In genomic region chr10:68598978-68599753, GRCh38 we compare ENCODE assay signal across 9 cellular contexts. TPM values are rescaled to one million over a fixed set of nuclear protein-coding genes. Genes with fewer than 3 reads are reported as not detected.
DNase-seq lines count a peak whose midpoint lies in the region; ATAC-seq and TF ChIP-seq lines count a peak whose summit lies in the region.
"Had no signal": no experiment of that assay in that cellular context is flagged by ENCODE, and none has a peak within 500 bp of the region (broad histone marks: within the 10 kb centered on the region; RNA-seq: fewer than 3 reads in every experiment).

No MANE protein-coding gene starts in this region.

- peaks cover 22% of the 10 kb centered on the region for H3K36me3 ChIP-seq in mesodermal cell (ENCODE audit: control insufficient read depth, insufficient read depth, low read length)
- H3K36me3 ChIP-seq in vagina: no peaks in the 10 kb centered on the region

- 65 to 67% methylated on average over 21 of the region's 23 CpGs for WGBS in mesodermal cell (ENCODE audit: insufficient coverage in 2 of 2), 2 experiments

- no peaks in the 10 kb centered on the region for H3K27me3 ChIP-seq in vagina

- H3K9me3 ChIP-seq in mesodermal cell (ENCODE audit: control insufficient read depth, low read length) (no peaks in the 10 kb centered on the region), vagina (no peaks in the 10 kb centered on the region)

- H3K4me3 Mint-ChIP-seq in effector memory CD8-positive, alpha-beta T cell: peak overlapping the region; percentile 28 to 87

- H3K27me3 Mint-ChIP-seq in effector memory CD8-positive, alpha-beta T cell: no peaks in the 10 kb centered on the region

- peaks cover 8% of the 10 kb centered on the region for H3K36me3 Mint-ChIP-seq in effector memory CD8-positive, alpha-beta T cell (ENCODE audit: insufficient read depth)

- DNase-seq in GM03348 (ENCODE audit: low spot score) (peak; percentile 62), NCI-H510A (lab: John Stamatoyannopoulos, UW) (peak; percentile 48), vagina (ENCODE audit: extremely low spot score in 2 of 2) (no peak), COLO829 (ENCODE audit: low spot score) (no peak)
- no peak for DNase-seq in effector memory CD8-positive, alpha-beta T cell

- no peak for ATAC-seq in effector memory CD8-positive, alpha-beta T cell (replicated peaks)
- no peak for ATAC-seq in GM21447 (IDR thresholded peaks at IDR 0.05; ENCODE audit: unreplicated experiment)
- ATAC-seq in GM19455 (IDR thresholded peaks at IDR 0.05; ENCODE audit: unreplicated experiment): no peak

- no peaks in the 10 kb centered on the region for H3K9me3 Mint-ChIP-seq in effector memory CD8-positive, alpha-beta T cell
- H3K9me3 Mint-ChIP-seq: T-helper 1 cell treated with Interleukin-12 subunit alpha and Interleukin-12 subunit beta and Interleukin-4 antibody, amounts not matched to agents 30 μg/mL and 1 μg/mL, for 36 hours had no signal

- H3K4me1 Mint-ChIP-seq in effector memory CD8-positive, alpha-beta T cell (ENCODE audit: low read depth in 2 of 2): peaks cover 21 to 40% of the 10 kb centered on the region in 2 donors

- peak overlapping the region; percentile 91 to 93 for H3K27ac Mint-ChIP-seq in effector memory CD8-positive, alpha-beta T cell

- H3K4me3 ChIP-seq in mesodermal cell (ENCODE audit: extremely low read depth, insufficient read depth, low read length, poor library complexity, severe bottlenecking) (no peak overlapping the region), vagina (peak overlapping the region in 1 of 2 donors; percentile 47)

- no peak for TF ChIP-seq POLR2A in vagina (IDR thresholded peaks at IDR 0.05)

- intact Hi-C loops in vagina (cut with DNase I): no loop called here

- TF ChIP-seq CTCF in vagina (IDR thresholded peaks at IDR 0.05): no peak

- H3K4me1 ChIP-seq in mesodermal cell (ENCODE audit: control insufficient read depth, insufficient read depth, low read length, poor library complexity, severe bottlenecking) (peaks cover 26% of the 10 kb centered on the region), vagina (peaks cover 27% of the 10 kb centered on the region)

- H3K27ac ChIP-seq in mesodermal cell (ENCODE audit: low read depth, low read length, severe bottlenecking) (peak overlapping the region; percentile 96), vagina (peak overlapping the region; percentile 60)

RNA-seq across cellular contexts. Expression of gene TET1, which starts 39.0 kb away (rescaled TPM):
- polyA plus RNA-seq in mesodermal cell (2013, experiment 1 of 2): 15.6 TPM
- polyA plus RNA-seq in mesodermal cell (2013, experiment 2 of 2): 15.5 TPM
- total RNA-seq in vagina: 3.2 TPM

Comparison
In these comparisons a context has a peak if more than half of its experiments do, and no peak if none do; other contexts are left out.
1. DNase-seq: peak in GM03348 (single experiment) and NCI-H510A (single experiment); none in effector memory CD8-positive, alpha-beta T cell (0 of 3), vagina (0 of 2) and COLO829 (single experiment).